In the genomic region with DNA sequence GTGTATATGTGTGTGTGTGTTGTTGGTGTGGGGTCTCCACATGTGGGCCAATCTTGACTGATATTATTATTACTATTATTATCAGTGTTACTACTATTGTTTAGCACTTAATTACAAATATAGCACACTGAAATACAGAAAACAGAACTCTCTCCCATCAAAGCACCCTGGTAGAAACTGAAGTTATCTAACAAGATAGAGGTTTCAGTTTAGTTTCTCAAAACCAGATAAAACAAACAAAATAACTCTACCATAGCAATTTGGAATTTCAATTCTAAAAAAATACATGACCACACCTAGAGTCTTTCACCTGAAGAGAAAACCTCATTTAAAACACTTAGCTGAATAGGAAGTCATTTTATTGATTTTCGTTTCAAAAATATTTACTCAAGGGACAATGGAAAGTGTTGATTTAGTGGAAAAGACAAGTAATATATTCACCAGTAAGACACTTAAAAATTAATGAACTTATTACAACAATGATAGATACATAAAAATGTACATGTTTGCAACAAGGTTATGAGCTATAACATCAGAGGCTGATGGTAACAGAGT, we compare ENCODE assay signal across 20 cellular contexts.
"Had no signal": no experiment of that assay in that cellular context is flagged by ENCODE, and none has a peak within 500 bp of the region (broad histone marks: within the 10 kb centered on the region; RNA-seq: fewer than 3 reads in every experiment).

No MANE protein-coding gene starts in this region.

- H3K36me3 Mint-ChIP-seq: natural killer cell had no signal

- H3K4me3 ChIP-seq: esophagus squamous epithelium, lung, psoas muscle, upper lobe of left lung had no signal

- H3K4me1 Mint-ChIP-seq: activated B cell treated with CpG ODN at 0.5 μM for 24 hours; activated CD4-positive, alpha-beta T cell treated with anti-CD3 and anti-CD28 coated beads, Interleukin-2, amount 10 ng/mL, durations not matched to agents 24 days and 14 days; activated T-helper 17 cell treated with anti-CD3 and anti-CD28 coated beads, Interleukin-2, amount 50 U/mL, for 72 hours; immature natural killer cell; natural killer cell had no signal

- H3K27me3 ChIP-seq: esophagus squamous epithelium, upper lobe of left lung had no signal

- DNase-seq: activated B cell treated with CpG ODN at 0.5 μM for 24 hours; activated CD4-positive, alpha-beta T cell treated with anti-CD3 and anti-CD28 coated beads, Interleukin-2, amount 10 ng/mL, durations not matched to agents 24 days and 14 days; activated CD8-positive, alpha-beta memory T cell treated with anti-CD3 and anti-CD28 coated beads for 24 hours; activated naive CD4-positive, alpha-beta T cell treated with anti-CD3 and anti-CD28 coated beads for 36 hours; activated T-cell treated with anti-CD3 and anti-CD28 coated beads for 4 hours; esophagus squamous epithelium; foreskin fibroblast; glutamatergic neuron; immature natural killer cell; natural killer cell; occipital lobe; psoas muscle; stimulated activated CD4-positive, alpha-beta T cell treated with anti-CD3 and anti-CD28 coated beads, Interleukin-2, amount 100 ng/mL, for 24 hours; stimulated activated naive CD4-positive, alpha-beta T cell; upper lobe of left lung had no signal

- H3K4me1 ChIP-seq: esophagus squamous epithelium, psoas muscle, upper lobe of left lung had no signal

- H3K9me3 ChIP-seq: esophagus squamous epithelium, psoas muscle, upper lobe of left lung had no signal

- H3K27ac Mint-ChIP-seq: activated B cell treated with CpG ODN at 0.5 μM for 24 hours; activated CD4-positive, alpha-beta T cell treated with anti-CD3 and anti-CD28 coated beads, Interleukin-2, amount 10 ng/mL, durations not matched to agents 24 days and 14 days; activated naive CD4-positive, alpha-beta T cell treated with anti-CD3 and anti-CD28 coated beads for 36 hours; activated T-helper 17 cell treated with anti-CD3 and anti-CD28 coated beads, Interleukin-2, amount 50 U/mL, for 72 hours; immature natural killer cell; natural killer cell had no signal

- H3K9me3 Mint-ChIP-seq: activated CD4-positive, alpha-beta T cell treated with anti-CD3 and anti-CD28 coated beads, Interleukin-2, amount 10 ng/mL, durations not matched to agents 24 days and 14 days; activated T-helper 17 cell treated with anti-CD3 and anti-CD28 coated beads, Interleukin-2, amount 50 U/mL, for 72 hours had no signal

- FAIRE-seq: astrocyte, colon had no signal

- H3K4me3 Mint-ChIP-seq: activated B cell treated with CpG ODN at 0.5 μM for 24 hours; activated CD4-positive, alpha-beta T cell treated with anti-CD3 and anti-CD28 coated beads, Interleukin-2, amount 10 ng/mL, durations not matched to agents 24 days and 14 days; activated naive CD4-positive, alpha-beta T cell treated with anti-CD3 and anti-CD28 coated beads for 36 hours; activated T-helper 17 cell treated with anti-CD3 and anti-CD28 coated beads, Interleukin-2, amount 50 U/mL, for 72 hours; immature natural killer cell; natural killer cell had no signal

- H3K36me3 ChIP-seq: esophagus squamous epithelium, upper lobe of left lung had no signal

- H3K27me3 Mint-ChIP-seq: activated B cell treated with CpG ODN at 0.5 μM for 24 hours; activated CD4-positive, alpha-beta T cell treated with anti-CD3 and anti-CD28 coated beads, Interleukin-2, amount 10 ng/mL, durations not matched to agents 24 days and 14 days; activated T-helper 17 cell treated with anti-CD3 and anti-CD28 coated beads, Interleukin-2, amount 50 U/mL, for 72 hours had no signal

- ATAC-seq: activated T-helper 17 cell treated with anti-CD3 and anti-CD28 coated beads, Interleukin-2, amount 50 U/mL, for 72 hours; natural killer cell; psoas muscle; sciatic nerve had no signal

- H3K27ac ChIP-seq: esophagus squamous epithelium, psoas muscle, upper lobe of left lung had no signal
